Comparison of ENCODE assay signal across 1 cellular context in the genomic region with DNA sequence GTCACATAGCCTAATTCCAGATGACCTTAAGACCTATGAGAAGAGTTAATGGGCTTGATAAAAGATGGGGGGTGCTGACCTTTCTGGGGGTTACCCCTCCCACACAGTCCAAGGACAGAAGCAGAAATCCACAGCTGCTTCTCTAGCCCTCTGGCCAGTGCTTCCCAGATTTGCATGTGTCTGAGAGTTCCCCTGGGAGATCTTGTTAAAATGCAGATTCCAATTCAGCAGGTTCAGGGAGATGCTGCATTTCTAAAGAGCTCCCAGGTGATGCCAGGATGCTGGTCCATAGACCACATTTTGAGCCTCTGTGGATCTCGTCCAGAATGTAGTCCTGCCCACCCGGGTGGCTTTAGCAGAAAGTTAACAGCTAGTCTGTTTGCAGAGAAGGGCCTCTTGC.
TF ChIP-seq lines count a peak whose summit lies in the region.

No MANE protein-coding gene starts in this region.

TF ChIP-seq in GM23338, 12 proteins besides CTCF, POLR2A, EP300 and RAD21 (continued from another document):
- TF ChIP-seq, protein P1, sequence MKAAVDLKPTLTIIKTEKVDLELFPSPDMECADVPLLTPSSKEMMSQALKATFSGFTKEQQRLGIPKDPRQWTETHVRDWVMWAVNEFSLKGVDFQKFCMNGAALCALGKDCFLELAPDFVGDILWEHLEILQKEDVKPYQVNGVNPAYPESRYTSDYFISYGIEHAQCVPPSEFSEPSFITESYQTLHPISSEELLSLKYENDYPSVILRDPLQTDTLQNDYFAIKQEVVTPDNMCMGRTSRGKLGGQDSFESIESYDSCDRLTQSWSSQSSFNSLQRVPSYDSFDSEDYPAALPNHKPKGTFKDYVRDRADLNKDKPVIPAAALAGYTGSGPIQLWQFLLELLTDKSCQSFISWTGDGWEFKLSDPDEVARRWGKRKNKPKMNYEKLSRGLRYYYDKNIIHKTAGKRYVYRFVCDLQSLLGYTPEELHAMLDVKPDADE (IDR thresholded peaks at IDR 0.05), result no peak
- TF ChIP-seq CREB1 (CRISPR knock-in tag; IDR thresholded peaks at IDR 0.05; ENCODE audit: low read depth) (no peak), REST (IDR thresholded peaks at IDR 0.05; ENCODE audit: unreplicated experiment) (no peak)
